Comparison of ENCODE assay signal across 8 cellular contexts in genomic region chr14:69658664-69659261, GRCh38. TPM values are rescaled to one million over a fixed set of nuclear protein-coding genes. Genes with fewer than 3 reads are reported as not detected.
DNase-seq lines count a peak whose midpoint lies in the region; ATAC-seq and FAIRE-seq lines count a peak whose summit lies in the region.
"Had no signal": no experiment of that assay in that cellular context is flagged by ENCODE, and none has a peak within 500 bp of the region (broad histone marks: within the 10 kb centered on the region; RNA-seq: fewer than 3 reads in every experiment).

No MANE protein-coding gene starts in this region.

- DNase-seq in Karpas-422 (no peak), left ventricle myocardium superior (no peak), GM19239 (ENCODE audit: insufficient read length, low spot score) (no peak), RPMI8226 (no peak), germinal center (ENCODE audit: low spot score) (no peak)
- DNase-seq in activated CD4-positive, alpha-beta memory T cell treated with anti-CD3 and anti-CD28 coated beads for 36 hours = peak; percentile 61
- DNase-seq in stimulated activated CD4-positive, alpha-beta T cell treated with anti-CD3 and anti-CD28 coated beads, Interleukin-4, amount 100 ng/mL, for 1 hour = peak; percentile 30
- DNase-seq: amygdala had no signal

- H3K9ac ChIP-seq in Karpas-422 (ENCODE audit: low read length) = no peak overlapping the region

- peak overlapping the region; percentile 61 for H3K27ac ChIP-seq in Karpas-422 (ENCODE audit: low read length)

- no peak overlapping the region for H3K4me3 Mint-ChIP-seq in activated CD4-positive, alpha-beta memory T cell treated with anti-CD3 and anti-CD28 coated beads for 36 hours

- no peak overlapping the region for H2AFZ ChIP-seq in Karpas-422 (ENCODE audit: low read length)

- no peaks in the 10 kb centered on the region for H3K9me3 ChIP-seq in Karpas-422 (ENCODE audit: low read length)

- peak; percentile 33 for ATAC-seq in left ventricle myocardium superior

- H3K4me2 ChIP-seq in Karpas-422 (ENCODE audit: low read depth, low read length, poor library complexity, severe bottlenecking) = no peak overlapping the region

- FAIRE-seq in GM19239 (lab: Jason Lieb, UNC) = no peak

- POLR2A ChIA-PET in activated CD4-positive, alpha-beta memory T cell treated with anti-CD3 and anti-CD28 coated beads for 36 hours (lab: Charles Lee) = interaction anchor here (0.9 to 2.4 kb wide), 7 partner anchors 10 to 58 kb away, joined by 3 to 6 read pairs (median 4); partner anchors contain the start of gene SUSD6

- no peak overlapping the region for H3K4me3 ChIP-seq in Karpas-422 (ENCODE audit: low read length)

- no peaks in the 10 kb centered on the region for H3K27me3 Mint-ChIP-seq in activated CD4-positive, alpha-beta memory T cell treated with anti-CD3 and anti-CD28 coated beads for 36 hours

- intact Hi-C loops in activated CD4-positive, alpha-beta memory T cell treated with anti-CD3 and anti-CD28 coated beads for 36 hours (cut with micrococcal nuclease) = loop anchor here (1.0 kb wide), 2 partner anchors 15 to 22 kb away; no protein-coding TSS in a partner anchor
- intact Hi-C loops in left ventricle myocardium superior (cut with micrococcal nuclease) = no loop called here

- H3K9me3 Mint-ChIP-seq in activated CD4-positive, alpha-beta memory T cell treated with anti-CD3 and anti-CD28 coated beads for 36 hours = no peaks in the 10 kb centered on the region

- no peaks in the 10 kb centered on the region for H3K27me3 ChIP-seq in Karpas-422 (ENCODE audit: low read length)

- H4K20me1 ChIP-seq in Karpas-422 (ENCODE audit: insufficient read depth, low read depth, low read length) = 0 out of 2 replicates have a peak, but pooled peaks cover 5% of the 10 kb centered on the region

- peaks cover 30% of the 10 kb centered on the region for H3K36me3 Mint-ChIP-seq in activated CD4-positive, alpha-beta memory T cell treated with anti-CD3 and anti-CD28 coated beads for 36 hours

- H3K27ac Mint-ChIP-seq in activated CD4-positive, alpha-beta memory T cell treated with anti-CD3 and anti-CD28 coated beads for 36 hours = peak overlapping the region; percentile 83

- H3K4me1 Mint-ChIP-seq in activated CD4-positive, alpha-beta memory T cell treated with anti-CD3 and anti-CD28 coated beads for 36 hours (ENCODE audit: low read depth) = peaks cover 93% of the 10 kb centered on the region

- H3K9me2 ChIP-seq in Karpas-422 (replicated peaks; ENCODE audit: insufficient read depth, low read length) = no peaks in the 10 kb centered on the region

- H3K36me3 ChIP-seq in Karpas-422 (ENCODE audit: insufficient read depth, low read length) = peaks cover 15% of the 10 kb centered on the region

- peaks cover 83% of the 10 kb centered on the region for H3K4me1 ChIP-seq in Karpas-422 (ENCODE audit: low read length)

- H3K79me2 ChIP-seq in Karpas-422 (ENCODE audit: low read length) = peaks cover 99% of the 10 kb centered on the region

- CTCF ChIA-PET in activated CD4-positive, alpha-beta memory T cell treated with anti-CD3 and anti-CD28 coated beads for 36 hours (lab: Charles Lee) = interaction anchor here (1.4 kb wide), 1 partner anchor 13 kb away, joined by 4 read pairs; no protein-coding TSS in a partner anchor

RNA-seq across cellular contexts. Expression of gene SUSD6, which starts 47.4 kb away (rescaled TPM):
- total RNA-seq in Karpas-422 (2014; rRNA removed; shearing (Covaris generic); ENCODE audit: low replicate concordance) = 43.8 and 46.0 TPM in 2 replicates
- total RNA-seq in activated CD4-positive, alpha-beta memory T cell treated with anti-CD3 and anti-CD28 coated beads for 36 hours = 10 to 100 TPM; 69.9 to 72.2 TPM
- total RNA-seq in left ventricle myocardium superior = 21.4 TPM

Comparison
In these comparisons a context has a peak if more than half of its experiments do, and no peak if none do; other contexts are left out.
1. DNase-seq: peak in activated CD4-positive, alpha-beta memory T cell treated with anti-CD3 and anti-CD28 coated beads for 36 hours (single experiment) and stimulated activated CD4-positive, alpha-beta T cell treated with anti-CD3 and anti-CD28 coated beads, Interleukin-4, amount 100 ng/mL, for 1 hour (single experiment); none in Karpas-422 (single experiment), left ventricle myocardium superior (single experiment), GM19239 (single experiment), RPMI8226 (single experiment) and germinal center (single experiment).